In genomic region chr6:84055646-84056045, GRCh38 we compare ENCODE assay signal across 25 cellular contexts.
"Had no signal": no experiment of that assay in that cellular context is flagged by ENCODE, and none has a peak within 500 bp of the region (broad histone marks: within the 10 kb centered on the region; RNA-seq: fewer than 3 reads in every experiment).

No MANE protein-coding gene starts in this region.

- ATAC-seq: natural killer cell; psoas muscle; right cardiac atrium; right lobe of liver; stimulated activated effector memory CD8-positive, alpha-beta T cell treated with anti-CD3 and anti-CD28 coated beads, Interleukin-12 subunit alpha, Interleukin-12 subunit beta, amount 100 ng/mL, for 72 hours; stimulated activated naive B cell treated with anti-CD40 and anti-IgM and Interleukin-4, amounts not matched to agents 10 μg/mL and 1 μg/mL and 100 μg/mL, for 72 hours; upper lobe of right lung had no signal

- H3K27ac ChIP-seq: neural progenitor cell, ovary, parathyroid adenoma, psoas muscle, right lobe of liver, sigmoid colon, stomach, suprapubic skin, testis, transverse colon, upper lobe of right lung, uterus had no signal

- FAIRE-seq: small intestine had no signal

- DNase-seq: natural killer cell; occipital lobe; ovary; posterior cingulate gyrus; psoas muscle; right cardiac atrium; right lobe of liver; sigmoid colon; small intestine; stimulated activated CD4-positive, alpha-beta T cell treated with anti-CD3 and anti-CD28 coated beads, Interleukin-15, amount 100 ng/mL, for 24 hours; stimulated activated CD4-positive, alpha-beta T cell treated with anti-CD3 and anti-CD28 coated beads, Interleukin-2, amount 100 ng/mL, for 24 hours; stimulated activated CD4-positive, alpha-beta T cell treated with anti-CD3 and anti-CD28 coated beads, Interleukin-2, amount 100 ng/mL, for 48 hours; stimulated activated CD4-positive, alpha-beta T cell treated with anti-CD3 and anti-CD28 coated beads, Interleukin-4, amount 100 ng/mL, for 24 hours; stimulated activated naive B cell treated with anti-CD40 and anti-IgM and Interleukin-4, amounts not matched to agents 10 μg/mL and 1 μg/mL and 100 μg/mL, for 72 hours; stimulated activated naive CD4-positive, alpha-beta T cell treated with Interleukin-2 at 50 U/mL for 16 hours; stomach; testis; tibial artery; transverse colon; upper lobe of right lung; uterus had no signal
